ENCODE assay signal across 10 cellular contexts in the genomic region with DNA sequence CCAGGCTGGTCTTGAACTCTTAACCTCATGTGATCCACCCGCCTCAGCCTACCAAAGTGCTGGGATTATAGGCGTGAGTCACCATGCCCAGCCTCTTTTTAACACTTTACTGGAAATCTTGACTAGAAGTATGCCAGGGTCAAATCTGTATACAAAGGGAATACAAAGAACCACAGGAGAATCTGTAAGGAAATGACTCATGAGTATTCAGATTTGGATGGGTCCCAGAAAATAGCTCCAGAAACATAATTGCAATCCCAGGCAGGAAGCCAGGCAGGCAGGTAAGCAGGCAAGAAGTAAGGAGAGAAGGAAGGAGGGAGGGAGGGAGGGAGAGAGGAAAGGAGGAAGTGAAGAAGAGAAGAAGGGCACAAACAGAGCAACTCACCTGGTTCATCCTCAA. TPM values are rescaled to one million over a fixed set of nuclear protein-coding genes. Genes with fewer than 3 reads are reported as not detected.
A peak's percentile ranks its signal among the peaks of the same experiment; 100 is the strongest.
DNase-seq lines count a peak whose midpoint lies in the region; ATAC-seq and TF ChIP-seq lines count a peak whose summit lies in the region.
"Had no signal": no experiment of that assay in that cellular context is flagged by ENCODE, and none has a peak within 500 bp of the region (broad histone marks: within the 10 kb centered on the region; RNA-seq: fewer than 3 reads in every experiment).

No MANE protein-coding gene starts in this region.

- DNase-seq in EH (ENCODE audit: low read depth) (peak; percentile 30), NCI-H2196 treated with DMSO at 0.1 percent for 48 hours (lab: John Stamatoyannopoulos, UW; ENCODE audit: unreplicated experiment) (peak; percentile 44), cardiac fibroblast (ENCODE audit: low read depth in 2 of 2) (peak; percentile 90 to 93), mesothelial cell of epicardium (ENCODE audit: low spot score in 2 of 2, unreplicated experiment in 2 of 2) (no peak), left lobe of liver (ENCODE audit: low spot score) (no peak), NCI-H748 treated with DMSO at 0.1 percent for 48 hours (lab: John Stamatoyannopoulos, UW) (no peak)
- DNase-seq: dorsolateral prefrontal cortex; stimulated activated CD4-positive, alpha-beta T cell treated with anti-CD3 and anti-CD28 coated beads, Interleukin-4, amount 100 ng/mL, for 1 hour had no signal

- H3K27ac Mint-ChIP-seq in mesothelial cell of epicardium: peak overlapping the region; percentile 51

- no peaks in the 10 kb centered on the region for H3K36me3 Mint-ChIP-seq in mesothelial cell of epicardium

- no peak for TF ChIP-seq CTCF in cardiac fibroblast (IDR thresholded peaks at IDR 0.05; ENCODE audit: low read depth, low read length)
- no peak for TF ChIP-seq CTCF in mesothelial cell of epicardium (IDR thresholded peaks at IDR 0.05; ENCODE audit: unreplicated experiment)

- H3K9me3 Mint-ChIP-seq in mesothelial cell of epicardium: peaks cover 3% of the 10 kb centered on the region

- no peaks in the 10 kb centered on the region for H3K27me3 Mint-ChIP-seq in mesothelial cell of epicardium (ENCODE audit: low read depth)

- H3K4me1 Mint-ChIP-seq in mesothelial cell of epicardium: peaks cover 52% of the 10 kb centered on the region

- H3K4me3 Mint-ChIP-seq in mesothelial cell of epicardium: no peak overlapping the region

- H3K4me3 ChIP-seq in cardiac fibroblast (replicated peaks in 1 of 2; ENCODE audit: low read depth in 2 of 2, low read length in 2 of 2): no peak overlapping the region
- H3K4me3 ChIP-seq: dorsolateral prefrontal cortex had no signal

- ATAC-seq in GM21381 (IDR thresholded peaks at IDR 0.05; ENCODE audit: unreplicated experiment): no peak
- ATAC-seq in left lobe of liver: no peak
- no peak for ATAC-seq in HG03571 (IDR thresholded peaks at IDR 0.05; ENCODE audit: unreplicated experiment)

RNA-seq across cellular contexts. Expression of gene TIAM1, which starts 22.8 kb away (rescaled TPM):
- total RNA-seq in mesothelial cell of epicardium (49.7 to 54.6 TPM (median 53.4 TPM) in 3 replicates), left lobe of liver (6.4 TPM)

Comparison
In these comparisons a context has a peak if more than half of its experiments do, and no peak if none do; other contexts are left out.
1. DNase-seq: peak in EH (single experiment), NCI-H2196 treated with DMSO at 0.1 percent for 48 hours (single experiment) and cardiac fibroblast (2 of 2); none in mesothelial cell of epicardium (0 of 2), left lobe of liver (single experiment) and NCI-H748 treated with DMSO at 0.1 percent for 48 hours (single experiment).